In the genomic region with DNA sequence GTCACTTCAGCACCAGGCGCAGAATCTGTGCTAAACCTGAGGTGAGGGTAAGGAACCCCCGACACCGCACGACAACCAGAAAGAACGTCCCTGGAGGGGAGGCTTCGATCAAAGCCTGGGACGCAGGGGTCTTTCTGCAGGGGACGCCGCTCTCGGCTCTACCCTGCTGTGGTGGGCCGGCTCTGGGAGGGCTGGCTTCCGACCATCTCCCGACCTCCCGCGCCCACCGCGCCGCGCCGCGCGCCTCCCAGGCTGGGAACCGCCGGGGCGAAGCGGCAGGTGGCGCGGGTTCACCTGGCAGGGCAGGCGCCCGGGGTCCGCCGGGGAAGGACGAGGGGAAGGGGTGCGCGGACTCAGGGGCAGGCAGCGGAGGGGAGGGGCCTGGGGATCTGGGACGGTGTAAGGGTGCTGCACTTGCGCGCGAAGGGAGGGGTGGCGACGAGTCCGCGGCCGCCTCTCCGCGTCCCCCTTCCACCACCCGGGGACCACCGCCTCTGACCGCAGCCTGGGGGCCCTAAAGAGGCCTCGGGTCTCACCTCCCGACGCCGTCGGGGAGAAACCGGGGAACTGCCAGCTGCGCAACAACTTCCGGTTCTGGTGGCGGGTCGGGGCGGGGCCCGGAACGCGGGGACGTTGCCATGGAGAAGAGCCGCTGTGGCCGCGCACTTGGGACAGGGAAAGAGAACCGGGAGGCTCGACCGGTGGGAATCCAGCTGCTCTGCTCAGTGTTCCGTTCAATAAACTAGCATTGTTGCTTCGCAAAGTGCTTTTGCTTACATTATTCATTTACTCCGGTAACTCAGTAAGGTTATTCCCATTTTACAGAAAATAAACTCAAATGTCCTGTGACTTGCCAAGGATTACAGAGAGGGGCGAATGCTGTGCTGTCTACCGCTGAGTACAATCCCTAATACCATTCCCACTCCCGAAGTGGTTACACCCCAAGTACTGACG, we compare ENCODE assay signal across 1 cellular context.
TF ChIP-seq lines count a peak whose summit lies in the region.

ZNF396 (minus strand) TSS at position 596 of the 954 bp plus-strand sequence. CDS start 3,045 bp downstream, outside the sequence.

TF ChIP-seq in HepG2, 621 proteins besides CTCF, POLR2A, EP300 and RAD21 (continued from another document):
- TF ChIP-seq, protein P1, sequence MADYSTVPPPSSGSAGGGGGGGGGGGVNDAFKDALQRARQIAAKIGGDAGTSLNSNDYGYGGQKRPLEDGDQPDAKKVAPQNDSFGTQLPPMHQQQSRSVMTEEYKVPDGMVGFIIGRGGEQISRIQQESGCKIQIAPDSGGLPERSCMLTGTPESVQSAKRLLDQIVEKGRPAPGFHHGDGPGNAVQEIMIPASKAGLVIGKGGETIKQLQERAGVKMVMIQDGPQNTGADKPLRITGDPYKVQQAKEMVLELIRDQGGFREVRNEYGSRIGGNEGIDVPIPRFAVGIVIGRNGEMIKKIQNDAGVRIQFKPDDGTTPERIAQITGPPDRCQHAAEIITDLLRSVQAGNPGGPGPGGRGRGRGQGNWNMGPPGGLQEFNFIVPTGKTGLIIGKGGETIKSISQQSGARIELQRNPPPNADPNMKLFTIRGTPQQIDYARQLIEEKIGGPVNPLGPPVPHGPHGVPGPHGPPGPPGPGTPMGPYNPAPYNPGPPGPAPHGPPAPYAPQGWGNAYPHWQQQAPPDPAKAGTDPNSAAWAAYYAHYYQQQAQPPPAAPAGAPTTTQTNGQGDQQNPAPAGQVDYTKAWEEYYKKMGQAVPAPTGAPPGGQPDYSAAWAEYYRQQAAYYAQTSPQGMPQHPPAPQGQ (CRISPR knock-in tag; IDR thresholded peaks at IDR 0.05; ENCODE audit: borderline replicate concordance) = no peak
- TF ChIP-seq PRDM4 (CRISPR knock-in tag; IDR thresholded peaks at IDR 0.05; ENCODE audit: borderline replicate concordance) (no peak), ZNF558 (CRISPR knock-in tag; IDR thresholded peaks at IDR 0.05; ENCODE audit: borderline replicate concordance) (no peak), ZBTB7B (CRISPR knock-in tag; IDR thresholded peaks at IDR 0.05) (peak; percentile 44; the same call in 1 of the 2 replicates), ZNF768 (CRISPR knock-in tag; IDR thresholded peaks at IDR 0.05) (peak; percentile 59; the same call in 1 of the 2 replicates), RFXAP (CRISPR knock-in tag; IDR thresholded peaks at IDR 0.05; ENCODE audit: borderline replicate concordance) (no peak), SKI (IDR thresholded peaks at IDR 0.05; ENCODE audit: partially characterized antibody) (no peak), ZNF841 (CRISPR knock-in tag; IDR thresholded peaks at IDR 0.05; ENCODE audit: borderline replicate concordance) (no peak), SPEN (CRISPR knock-in tag; IDR thresholded peaks at IDR 0.05; ENCODE audit: low read depth) (no peak), SETDB1 (CRISPR knock-in tag; IDR thresholded peaks at IDR 0.05; ENCODE audit: borderline replicate concordance) (no peak), ELF1 (CRISPR knock-in tag; IDR thresholded peaks at IDR 0.05) (peak; percentile 85), MIER2 (CRISPR knock-in tag; IDR thresholded peaks at IDR 0.05) (no peak), TBX2 (CRISPR knock-in tag; IDR thresholded peaks at IDR 0.05; ENCODE audit: borderline replicate concordance) (peak; percentile 47; the same call in 1 of the 2 replicates), NFYC (CRISPR knock-in tag; IDR thresholded peaks at IDR 0.05) (no peak), STAG1 (CRISPR knock-in tag; IDR thresholded peaks at IDR 0.05) (no peak), TSC22D2 (CRISPR knock-in tag; IDR thresholded peaks at IDR 0.05; ENCODE audit: borderline replicate concordance) (no peak), AHR (CRISPR knock-in tag; IDR thresholded peaks at IDR 0.05) (no peak), ZMYM3 (CRISPR knock-in tag; IDR thresholded peaks at IDR 0.05) (no peak), ZNF597 (CRISPR knock-in tag; IDR thresholded peaks at IDR 0.05) (no peak), ZNF766 (CRISPR knock-in tag; IDR thresholded peaks at IDR 0.05; ENCODE audit: borderline replicate concordance) (no peak), GTF3A (CRISPR knock-in tag; conservative IDR thresholded peaks at IDR 0.05) (no peak), NKX3-1 (CRISPR knock-in tag; IDR thresholded peaks at IDR 0.05) (no peak), ZNF709 (CRISPR knock-in tag; IDR thresholded peaks at IDR 0.05) (no peak), ZNF557 (CRISPR knock-in tag; IDR thresholded peaks at IDR 0.05) (no peak)
- TF ChIP-seq, protein P2, sequence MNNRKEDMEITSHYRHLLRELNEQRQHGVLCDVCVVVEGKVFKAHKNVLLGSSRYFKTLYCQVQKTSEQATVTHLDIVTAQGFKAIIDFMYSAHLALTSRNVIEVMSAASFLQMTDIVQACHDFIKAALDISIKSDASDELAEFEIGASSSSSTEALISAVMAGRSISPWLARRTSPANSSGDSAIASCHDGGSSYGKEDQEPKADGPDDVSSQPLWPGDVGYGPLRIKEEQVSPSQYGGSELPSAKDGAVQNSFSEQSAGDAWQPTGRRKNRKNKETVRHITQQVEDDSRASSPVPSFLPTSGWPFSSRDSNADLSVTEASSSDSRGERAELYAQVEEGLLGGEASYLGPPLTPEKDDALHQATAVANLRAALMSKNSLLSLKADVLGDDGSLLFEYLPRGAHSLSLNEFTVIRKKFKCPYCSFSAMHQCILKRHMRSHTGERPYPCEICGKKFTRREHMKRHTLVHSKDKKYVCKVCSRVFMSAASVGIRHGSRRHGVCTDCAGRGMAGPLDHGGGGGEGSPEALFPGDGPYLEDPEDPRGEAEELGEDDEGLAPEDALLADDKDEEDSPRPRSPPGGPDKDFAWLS (CRISPR knock-in tag; IDR thresholded peaks at IDR 0.05; ENCODE audit: borderline replicate concordance) = no peak
- TF ChIP-seq, protein P3, sequence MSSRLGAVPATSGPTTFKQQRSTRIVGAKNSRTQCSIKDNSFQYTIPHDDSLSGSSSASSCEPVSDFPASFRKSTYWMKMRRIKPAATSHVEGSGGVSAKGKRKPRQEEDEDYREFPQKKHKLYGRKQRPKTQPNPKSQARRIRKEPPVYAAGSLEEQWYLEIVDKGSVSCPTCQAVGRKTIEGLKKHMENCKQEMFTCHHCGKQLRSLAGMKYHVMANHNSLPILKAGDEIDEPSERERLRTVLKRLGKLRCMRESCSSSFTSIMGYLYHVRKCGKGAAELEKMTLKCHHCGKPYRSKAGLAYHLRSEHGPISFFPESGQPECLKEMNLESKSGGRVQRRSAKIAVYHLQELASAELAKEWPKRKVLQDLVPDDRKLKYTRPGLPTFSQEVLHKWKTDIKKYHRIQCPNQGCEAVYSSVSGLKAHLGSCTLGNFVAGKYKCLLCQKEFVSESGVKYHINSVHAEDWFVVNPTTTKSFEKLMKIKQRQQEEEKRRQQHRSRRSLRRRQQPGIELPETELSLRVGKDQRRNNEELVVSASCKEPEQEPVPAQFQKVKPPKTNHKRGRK (CRISPR knock-in tag; IDR thresholded peaks at IDR 0.05) = no peak
